ENCODE assay signal across 1 cellular context in genomic region chr6:152490971-152491378, GRCh38.
A peak's percentile ranks its signal among the peaks of the same experiment; 100 is the strongest.
TF ChIP-seq lines count a peak whose summit lies in the region.

No MANE protein-coding gene starts in this region.

TF ChIP-seq in HCT116, 20 proteins besides CTCF, POLR2A, EP300 and RAD21 (continued from another document):
- 0 out of 2 replicates have a peak, but pooled peaks have one; percentile 23 for TF ChIP-seq SRF (IDR thresholded peaks at IDR 0.05; ENCODE audit: low read depth)
- TF ChIP-seq SIN3A (IDR thresholded peaks at IDR 0.05; ENCODE audit: low read depth), result 0 out of 2 replicates have a peak, but pooled peaks have one; percentile 46
- TF ChIP-seq CBX3 (IDR thresholded peaks at IDR 0.05; ENCODE audit: low read depth), result peak; percentile 32; the same call in 1 of the 2 replicates
- TF ChIP-seq FOSL1 (IDR thresholded peaks at IDR 0.05; ENCODE audit: low read depth), result peak; percentile 64
- TF ChIP-seq JUND (IDR thresholded peaks at IDR 0.05), result peak; percentile 58
